Comparison of ENCODE assay signal across 33 cellular contexts in the genomic region with DNA sequence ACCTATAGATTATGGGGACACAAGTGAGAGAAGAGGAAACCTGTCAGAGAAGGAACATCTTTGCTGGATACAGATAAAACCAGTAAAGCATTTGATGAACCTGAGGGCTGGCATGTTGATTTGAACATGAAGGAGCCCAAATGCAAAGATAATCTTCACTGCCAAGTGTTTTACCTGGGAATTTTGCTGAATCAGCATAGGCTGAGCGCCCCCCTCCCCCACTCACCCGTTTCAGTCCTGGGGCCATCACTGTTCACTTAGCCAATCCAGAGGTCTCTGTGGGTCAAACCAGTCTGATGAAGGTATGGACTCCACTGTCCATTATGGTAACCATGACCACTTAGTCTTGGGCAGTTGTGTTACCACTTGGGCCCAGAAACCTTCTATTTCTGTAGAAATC.
"Had no signal": no experiment of that assay in that cellular context is flagged by ENCODE, and none has a peak within 500 bp of the region (broad histone marks: within the 10 kb centered on the region; RNA-seq: fewer than 3 reads in every experiment).

No MANE protein-coding gene starts in this region.

- H3K27ac ChIP-seq: adrenal gland, ascending aorta, body of pancreas, brain microvascular endothelial cell, breast epithelium, cardiac muscle cell had no signal

- H3K27me3 ChIP-seq: adrenal gland, ascending aorta, body of pancreas, brain microvascular endothelial cell, breast epithelium, cardiac muscle cell had no signal

- DNase-seq: activated effector memory CD4-positive, alpha-beta T cell treated with anti-CD3 and anti-CD28 coated beads, Interleukin-2, amount 50 U/mL, for 16 hours; activated effector memory CD4-positive, alpha-beta T cell treated with Interleukin-2 at 50 U/mL for 16 hours; activated gamma-delta T cell; activated gamma-delta T cell treated with Interleukin-2 at 50 U/mL for 16 hours; activated naive CD4-positive, alpha-beta T cell; activated naive CD4-positive, alpha-beta T cell treated with anti-CD3 and anti-CD28 coated beads for 36 hours; activated naive CD4-positive, alpha-beta T cell treated with anti-CD3 and anti-CD28 coated beads, Interleukin-2, amount 10 ng/mL, durations not matched to agents 7 days and 5 days; activated naive CD4-positive, alpha-beta T cell treated with anti-CD3 and anti-CD28 coated beads, Interleukin-2, amount 50 U/mL, for 16 hours; activated naive CD4-positive, alpha-beta T cell treated with Interleukin-2 at 50 U/mL for 16 hours; activated naive CD8-positive, alpha-beta T cell treated with anti-CD3 and anti-CD28 coated beads for 36 hours; activated naive CD8-positive, alpha-beta T cell treated with anti-CD3 and anti-CD28 coated beads, Interleukin-2, amount 10 ng/mL, durations not matched to agents 7 days and 5 days; activated naive CD8-positive, alpha-beta T cell treated with anti-CD3 and anti-CD28 coated beads, Interleukin-2, amount 50 U/mL, for 24 hours; activated T-cell treated with anti-CD3 and anti-CD28 coated beads, Interleukin-2, amount 50 U/mL, for 4 hours; activated T-cell treated with anti-CD3 and anti-CD28 coated beads, Interleukin-2, amount 50 U/mL, for 48 hours; activated T-cell treated with anti-CD3 and anti-CD28 coated beads, Interleukin-2, amount 50 U/mL, for 72 hours; adrenal gland; amniotic stem cell; amygdala; anterior cingulate cortex; aorta; body of pancreas; brain microvascular endothelial cell; caudate nucleus; central memory CD4-positive, alpha-beta T cell; cerebellar nuclear complex had no signal

- H3K4me3 ChIP-seq: adrenal gland, ascending aorta, body of pancreas, breast epithelium, cardiac muscle cell had no signal

- H3K9me3 ChIP-seq: adrenal gland, ascending aorta, body of pancreas, breast epithelium had no signal

- H3K36me3 ChIP-seq: adrenal gland, ascending aorta, brain microvascular endothelial cell, breast epithelium, cardiac muscle cell had no signal

- FAIRE-seq: astrocyte, bronchial epithelial cell, colon had no signal

- ATAC-seq: activated naive CD4-positive, alpha-beta T cell treated with anti-CD3 and anti-CD28 coated beads, Interleukin-2, amount 50 U/mL, for 72 hours; activated naive CD8-positive, alpha-beta T cell treated with anti-CD3 and anti-CD28 coated beads, Interleukin-2, amount 50 U/mL, for 24 hours; activated T-cell treated with anti-CD3 and anti-CD28 coated beads, Interleukin-2, amount 50 U/mL, for 4 hours; activated T-cell treated with anti-CD3 and anti-CD28 coated beads, Interleukin-2, amount 50 U/mL, for 72 hours; activated T-helper 17 cell treated with anti-CD3 and anti-CD28 coated beads, Interleukin-2, amount 50 U/mL, for 72 hours; body of pancreas had no signal

- H3K4me1 ChIP-seq: adrenal gland, ascending aorta, body of pancreas, breast epithelium had no signal
